15 cellular contexts compared by ENCODE assay signal in the genomic region with DNA sequence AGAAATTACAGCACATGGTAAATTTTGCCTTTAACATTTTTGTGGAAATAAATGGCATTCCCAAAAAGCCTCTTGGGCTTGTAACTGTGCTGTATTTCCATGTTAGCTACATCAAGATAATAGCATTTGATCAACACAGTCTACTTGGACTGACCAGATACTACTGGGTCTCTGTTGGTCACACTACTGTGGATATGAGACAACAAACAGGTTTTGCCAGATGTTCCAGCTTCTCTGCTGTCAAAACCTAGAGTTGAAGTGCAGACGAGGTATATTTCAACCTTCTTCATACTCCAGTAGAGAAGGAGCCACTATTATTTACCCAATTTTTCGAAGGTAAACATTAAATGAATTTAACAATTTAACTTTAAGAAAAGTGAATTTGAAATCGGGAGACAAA.
DNase-seq lines count a peak whose midpoint lies in the region; ATAC-seq and TF ChIP-seq lines count a peak whose summit lies in the region.
"Had no signal": no experiment of that assay in that cellular context is flagged by ENCODE, and none has a peak within 500 bp of the region (broad histone marks: within the 10 kb centered on the region; RNA-seq: fewer than 3 reads in every experiment).

No MANE protein-coding gene starts in this region.

- DNase-seq in AG10803 (ENCODE audit: low read depth) = peak; percentile 13
- peak; percentile 38 for DNase-seq in DMS53 (lab: John Stamatoyannopoulos, UW)
- peak; percentile 13 for DNase-seq in LNCaP clone FGC (ENCODE audit: low read depth)
- DNase-seq in epithelial cell of esophagus (ENCODE audit: low read depth) = peak; percentile 71
- DNase-seq in NCI-H526 (lab: John Stamatoyannopoulos, UW) = no peak
- no peak for DNase-seq in AG08396 (ENCODE audit: low spot score)
- DNase-seq: CD4-positive, CD25-positive, alpha-beta regulatory T cell; DMS153; DND-41; GM23248; Kasumi-1; KG1 had no signal

- TF ChIP-seq CTCF in AG10803 (conservative IDR thresholded peaks at IDR 0.05; ENCODE audit: low read length) (no peak), LNCaP clone FGC (IDR thresholded peaks at IDR 0.05; ENCODE audit: control insufficient read depth, extremely low read depth, insufficient read depth) (no peak), epithelial cell of esophagus (IDR thresholded peaks at IDR 0.05; ENCODE audit: insufficient read depth, low read depth, low read length, missing control alignments) (no peak)

- no peak for ATAC-seq in HG03565 (IDR thresholded peaks at IDR 0.05; ENCODE audit: unreplicated experiment)

- no peak overlapping the region for H3K4me3 ChIP-seq in AG10803 (ENCODE audit: low read length)
- H3K4me3 ChIP-seq in LNCaP clone FGC (ENCODE audit: low read depth, low read length) = no peak overlapping the region
- H3K4me3 ChIP-seq in epithelial cell of esophagus (ENCODE audit: low read length) = no peak overlapping the region
- H3K4me3 ChIP-seq: BLaER1 treated with 17β-estradiol and CSF1 and Interleukin-3, amounts not matched to agents 10 nM and 100 nM; GM23248; HAP-1 had no signal

Comparison
In these comparisons a context has a peak if more than half of its experiments do, and no peak if none do; other contexts are left out.
1. DNase-seq: peak in AG10803 (single experiment), DMS53 (single experiment), LNCaP clone FGC (single experiment) and epithelial cell of esophagus (single experiment); none in NCI-H526 (0 of 2) and AG08396 (single experiment).